In the genomic region with DNA sequence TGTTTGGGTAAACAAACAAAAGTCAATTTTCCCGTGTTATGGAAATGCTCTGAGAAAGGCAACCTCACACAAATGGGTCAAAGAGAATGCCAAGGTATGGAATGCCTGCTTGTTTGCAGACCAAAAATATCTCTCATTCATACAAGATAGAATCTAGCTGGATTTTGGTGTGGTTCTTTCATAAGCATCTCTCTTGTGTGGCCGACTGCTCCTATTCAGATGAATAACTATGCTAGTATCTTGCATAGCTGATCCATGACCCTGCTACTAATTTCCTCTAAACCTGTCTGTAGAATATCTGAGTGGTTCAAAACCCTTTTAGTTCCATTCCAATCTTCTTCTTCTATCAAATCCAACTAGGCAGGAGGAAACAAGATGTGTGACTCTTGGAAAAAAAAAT, we compare ENCODE assay signal across 15 cellular contexts. TPM values are rescaled to one million over a fixed set of nuclear protein-coding genes. Genes with fewer than 3 reads are reported as not detected.
DNase-seq lines count a peak whose midpoint lies in the region; ATAC-seq and TF ChIP-seq lines count a peak whose summit lies in the region.
"Had no signal": no experiment of that assay in that cellular context is flagged by ENCODE, and none has a peak within 500 bp of the region (broad histone marks: within the 10 kb centered on the region; RNA-seq: fewer than 3 reads in every experiment).

No MANE protein-coding gene starts in this region.

- H3K9me3 ChIP-seq in SJSA1 (replicated peaks) (no peaks in the 10 kb centered on the region), gastroesophageal sphincter (no peaks in the 10 kb centered on the region), gastrocnemius medialis (no peaks in the 10 kb centered on the region)
- H3K9me3 ChIP-seq: BLaER1 treated with 17β-estradiol and CSF1 and Interleukin-3, amounts not matched to agents 10 nM and 100 nM; spleen had no signal

- intact Hi-C loops in gastrocnemius medialis (cut with DNase I; ENCODE audit: low total_unique reads): no loop called here

- H3K4me3 ChIP-seq in SJSA1 (no peak overlapping the region), gastroesophageal sphincter (no peak overlapping the region), gastrocnemius medialis (no peak overlapping the region)
- H3K4me3 ChIP-seq: BLaER1 treated with 17β-estradiol and CSF1 and Interleukin-3, amounts not matched to agents 10 nM and 100 nM; lung; spleen had no signal

- TF ChIP-seq POLR2A in gastroesophageal sphincter (IDR thresholded peaks at IDR 0.05): no peak
- TF ChIP-seq POLR2A in gastrocnemius medialis (IDR thresholded peaks at IDR 0.05): no peak

- no peak for TF ChIP-seq EP300 in gastroesophageal sphincter (IDR thresholded peaks at IDR 0.05)

- TF ChIP-seq CTCF in gastroesophageal sphincter (IDR thresholded peaks at IDR 0.05) (no peak), gastrocnemius medialis (IDR thresholded peaks at IDR 0.05 in 4 of 5, conservative IDR thresholded peaks at IDR 0.05 in 1 of 5) (no peak)

- DNase-seq in ELR (ENCODE audit: low read depth) (peak; percentile 9), SJSA1 (ENCODE audit: low read depth in 1 of 2, low spot score in 2 of 2) (peak in 1 of 2 experiments; percentile 65), gastrocnemius medialis (no peak), NCI-H1417 (lab: John Stamatoyannopoulos, UW) (no peak), OCI-M2 (lab: John Stamatoyannopoulos, UW; ENCODE audit: unreplicated experiment) (no peak), middle frontal gyrus (ENCODE audit: extremely low spot score, low spot score) (no peak)
- no peak for DNase-seq in activated CD4-positive, CD25-positive, alpha-beta regulatory T cell treated with anti-CD3 and anti-CD28 coated beads, Interleukin-2, amount 50 U/mL, for 72 hours
- DNase-seq: activated naive CD4-positive, alpha-beta T cell treated with anti-CD3 and anti-CD28 coated beads for 36 hours; hippocampal formation; NCI-H1105; NCI-H226; spleen had no signal

- ATAC-seq in gastroesophageal sphincter: no peak
- ATAC-seq in gastrocnemius medialis: no peak

- WGBS in gastroesophageal sphincter (ENCODE audit: low coverage in 1 of 2), 2 donors: 32 to 73% methylated on average over 2 of the region's 2 CpGs

- H3K36me3 ChIP-seq in SJSA1: no peaks in the 10 kb centered on the region
- H3K36me3 ChIP-seq in gastroesophageal sphincter: no peaks in the 10 kb centered on the region
- H3K36me3 ChIP-seq in gastrocnemius medialis: no peaks in the 10 kb centered on the region
- H3K36me3 ChIP-seq: BLaER1 treated with 17β-estradiol and CSF1 and Interleukin-3, amounts not matched to agents 10 nM and 100 nM; spleen had no signal

- in situ Hi-C loops in gastrocnemius medialis (cut with MboI; ENCODE audit: low sequenced_read_pairs in 4 of 4): no loop called here

- H3K27ac ChIP-seq in SJSA1 (peak overlapping the region; percentile 96), gastroesophageal sphincter (peak overlapping the region in 3 of 4 donors; percentile 80 to 86 (median 80)), gastrocnemius medialis (peak overlapping the region in 3 of 4 donors; percentile 40 to 65 (median 44))
- H3K27ac ChIP-seq: BLaER1 treated with 17β-estradiol and CSF1 and Interleukin-3, amounts not matched to agents 10 nM and 100 nM had no signal

- H3K27me3 ChIP-seq in SJSA1 (replicated peaks) (no peaks in the 10 kb centered on the region), gastroesophageal sphincter (no peaks in the 10 kb centered on the region), gastrocnemius medialis (no peaks in the 10 kb centered on the region)
- H3K27me3 ChIP-seq: BLaER1 treated with 17β-estradiol and CSF1 and Interleukin-3, amounts not matched to agents 10 nM and 100 nM; spleen had no signal

- peaks cover 53% of the 10 kb centered on the region for H3K4me1 ChIP-seq in SJSA1 (replicated peaks)
- H3K4me1 ChIP-seq in gastroesophageal sphincter: peaks cover 6 to 50% (median 20%) of the 10 kb centered on the region in 3 donors
- peaks cover 9 to 20% of the 10 kb centered on the region in 2 donors for H3K4me1 ChIP-seq in gastrocnemius medialis

RNA-seq across cellular contexts. Expression of gene SORBS2, which starts 28.2 kb away (rescaled TPM):
- 9.0 and 17.4 TPM in 2 replicates for total RNA-seq in SJSA1 (2014; rRNA removed; shearing (Covaris generic))
- total RNA-seq in gastroesophageal sphincter (1,000 to 10,000 TPM in 2 of 4 donors, 100 to 1,000 TPM in 2; 640 to 1,569 (median 1,016) TPM), gastrocnemius medialis (10 to 100 TPM; 15.3 to 64.5 (median 17.4) TPM)
- total RNA-seq: activated naive CD4-positive, alpha-beta T cell treated with anti-CD3 and anti-CD28 coated beads for 36 hours had no signal

Comparison
In these comparisons a context has a peak if more than half of its experiments do, and no peak if none do; other contexts are left out.
1. H3K27ac ChIP-seq: peak in every context shown above with its lines; median percentile 96 in SJSA1; 80 in gastroesophageal sphincter; 44 in gastrocnemius medialis.
2. RNA of gene SORBS2, which starts 28.2 kb away (total RNA-seq): 640 to 1,569 TPM in gastroesophageal sphincter; 15.3 to 64.5 TPM in gastrocnemius medialis and 9.0 to 17.4 TPM in SJSA1; every median in the first group is over 4 times any median in the second.